ENCODE assay signal across 14 cellular contexts in the genomic region with DNA sequence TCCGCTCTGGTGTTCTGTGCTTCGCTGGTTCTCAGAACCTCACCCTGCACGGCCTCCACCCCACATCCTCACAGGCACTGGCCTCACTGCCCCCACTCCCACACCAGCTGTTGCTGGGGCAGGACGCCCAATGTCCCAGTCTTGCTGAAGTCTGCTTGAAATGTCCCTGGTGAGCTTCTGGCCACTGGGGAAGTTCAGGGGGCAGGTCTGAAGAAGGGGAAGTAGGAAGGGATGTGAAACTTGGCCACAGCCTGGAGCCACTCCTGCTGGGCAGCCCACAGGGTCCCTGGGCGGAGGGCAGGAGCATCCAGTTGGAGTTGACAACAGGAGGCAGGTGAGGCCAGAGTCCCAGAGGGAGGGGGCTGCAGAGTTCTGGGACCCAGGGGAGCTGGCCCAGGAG. TPM values are rescaled to one million over a fixed set of nuclear protein-coding genes. Genes with fewer than 3 reads are reported as not detected.
DNase-seq lines count a peak whose midpoint lies in the region; ATAC-seq, FAIRE-seq and TF ChIP-seq lines count a peak whose summit lies in the region.
"Had no signal": no experiment of that assay in that cellular context is flagged by ENCODE, and none has a peak within 500 bp of the region (broad histone marks: within the 10 kb centered on the region; RNA-seq: fewer than 3 reads in every experiment).

A gene with protein sequence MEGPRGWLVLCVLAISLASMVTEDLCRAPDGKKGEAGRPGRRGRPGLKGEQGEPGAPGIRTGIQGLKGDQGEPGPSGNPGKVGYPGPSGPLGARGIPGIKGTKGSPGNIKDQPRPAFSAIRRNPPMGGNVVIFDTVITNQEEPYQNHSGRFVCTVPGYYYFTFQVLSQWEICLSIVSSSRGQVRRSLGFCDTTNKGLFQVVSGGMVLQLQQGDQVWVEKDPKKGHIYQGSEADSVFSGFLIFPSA (plus strand): TSS at position 260 of the 400 bp plus-strand sequence. CDS start 989 bp downstream, outside the sequence.

- no peak for FAIRE-seq in GM19239 (lab: Jason Lieb, UNC)
- FAIRE-seq: GM12878 had no signal

- peaks cover 15% of the 10 kb centered on the region for H3K4me1 ChIP-seq in SJCRH30
- H3K4me1 ChIP-seq in heart right ventricle = peaks cover 0 to 4% (median 0%) of the 10 kb centered on the region in 9 donors
- no peaks in the 10 kb centered on the region for H3K4me1 ChIP-seq in upper lobe of right lung
- no peaks in the 10 kb centered on the region for H3K4me1 ChIP-seq in mesenchymal stem cell (ENCODE audit: control insufficient read depth, insufficient read depth, low read depth, low read length)

- TF ChIP-seq CTCF in heart right ventricle (IDR thresholded peaks at IDR 0.05) = no peak
- no peak for TF ChIP-seq CTCF in omental fat pad (IDR thresholded peaks at IDR 0.05)
- TF ChIP-seq CTCF in upper lobe of right lung (IDR thresholded peaks at IDR 0.05) = no peak

- DNase-seq in SJCRH30 = peak; percentile 27 to 41
- peak; percentile 56 to 61 for DNase-seq in heart right ventricle
- no peak for DNase-seq in omental fat pad (ENCODE audit: low spot score)
- peak; percentile 88 for DNase-seq in upper lobe of right lung
- no peak for DNase-seq in mesenchymal stem cell
- no peak for DNase-seq in AML-193 (lab: John Stamatoyannopoulos, UW)
- no peak for DNase-seq in activated T-cell treated with anti-CD3 and anti-CD28 coated beads, Interleukin-2, amount 50 U/mL, for 4 hours
- no peak for DNase-seq in GM19239 (ENCODE audit: insufficient read length, low spot score)
- DNase-seq: activated CD8-positive, alpha-beta T cell treated with anti-CD3 and anti-CD28 coated beads for 36 hours; NCI-H774; nephron progenitor cell had no signal

- H2AK5ac ChIP-seq in mesenchymal stem cell (ENCODE audit: low read length, severe bottlenecking) = no peak within 1 kb of the TSS

- H3K79me1 ChIP-seq in mesenchymal stem cell (replicated peaks; ENCODE audit: low read length, poor library complexity, severe bottlenecking) = no peaks in the 10 kb centered on the region

- H3K9me3 ChIP-seq in SJCRH30 (replicated peaks) (no peaks in the 10 kb centered on the region), heart right ventricle (no peaks in the 10 kb centered on the region), upper lobe of right lung (no peaks in the 10 kb centered on the region), mesenchymal stem cell (ENCODE audit: control insufficient read depth, low read length) (no peaks in the 10 kb centered on the region)

- intact Hi-C loops in heart right ventricle (cut with DNase I) = loop anchor here in 3 of 10 donors (2.0 to 10.0 kb wide), 4 partner anchors 92 to 214 kb away; no protein-coding TSS in a partner anchor
- intact Hi-C loops in upper lobe of right lung (cut with DNase I) = no loop called here

- no peak within 1 kb of the TSS for H2BK120ac ChIP-seq in mesenchymal stem cell (ENCODE audit: low read depth, low read length)

- no peak within 1 kb of the TSS for H2BK15ac ChIP-seq in mesenchymal stem cell (ENCODE audit: low read depth, poor library complexity, severe bottlenecking)

- ATAC-seq in heart right ventricle = peak; percentile 57 to 81 (median 76)
- no peak for ATAC-seq in omental fat pad (ENCODE audit: low FRiP score)
- peak; percentile 93 for ATAC-seq in upper lobe of right lung
- ATAC-seq in activated T-cell treated with anti-CD3 and anti-CD28 coated beads, Interleukin-2, amount 50 U/mL, for 4 hours = no peak
- ATAC-seq: activated CD8-positive, alpha-beta T cell treated with anti-CD3 and anti-CD28 coated beads for 36 hours; activated naive CD4-positive, alpha-beta T cell treated with anti-CD3 and anti-CD28 coated beads, Interleukin-2, amount 50 U/mL, for 72 hours; GM12878 had no signal

- H3K36me3 Mint-ChIP-seq in activated T-cell treated with anti-CD3 and anti-CD28 coated beads, Interleukin-2, amount 50 U/mL, for 4 hours (ENCODE audit: insufficient read depth) = no peaks in the 10 kb centered on the region
- H3K36me3 Mint-ChIP-seq: activated naive CD4-positive, alpha-beta T cell treated with anti-CD3 and anti-CD28 coated beads, Interleukin-2, amount 50 U/mL, for 72 hours had no signal

- H2BK12ac ChIP-seq in mesenchymal stem cell (ENCODE audit: low read length in 2 of 2) = no peak within 1 kb of the TSS

- H3K4me2 ChIP-seq in mesenchymal stem cell (ENCODE audit: low read length, poor library complexity, severe bottlenecking) = no peak within 1 kb of the TSS

- no peak within 1 kb of the TSS for H3K9ac ChIP-seq in mesenchymal stem cell (ENCODE audit: low read length)

- H2BK5ac ChIP-seq in mesenchymal stem cell (ENCODE audit: low read depth, low read length, poor library complexity, severe bottlenecking) = no peak within 1 kb of the TSS

- H3K14ac ChIP-seq in mesenchymal stem cell (ENCODE audit: low read length in 2 of 2) = no peak within 1 kb of the TSS

- H3K4ac ChIP-seq in mesenchymal stem cell (ENCODE audit: low read depth in 1 of 2, low read length in 2 of 2) = no peak within 1 kb of the TSS

- H3K4me3 ChIP-seq in SJCRH30 = no peak within 1 kb of the TSS
- peak within 1 kb of the TSS in 9 of 10 donors; percentile 0 to 56 (median 34) for H3K4me3 ChIP-seq in heart right ventricle
- peak within 1 kb of the TSS; percentile 41 for H3K4me3 ChIP-seq in upper lobe of right lung
- peak within 1 kb of the TSS in 1 of 2 experiments; percentile 4 for H3K4me3 ChIP-seq in mesenchymal stem cell (ENCODE audit: insufficient read depth in 1 of 2, low read depth in 1 of 2, low read length in 2 of 2)
- H3K4me3 ChIP-seq: GM12878 had no signal

- no peak within 1 kb of the TSS for H2AFZ ChIP-seq in mesenchymal stem cell (ENCODE audit: low read depth, low read length)

- peaks cover 18% of the 10 kb centered on the region for H3K27me3 Mint-ChIP-seq in activated T-cell treated with anti-CD3 and anti-CD28 coated beads, Interleukin-2, amount 50 U/mL, for 4 hours (ENCODE audit: low read depth)

- H3K27ac ChIP-seq in SJCRH30 (no peak within 1 kb of the TSS), heart right ventricle (peak within 1 kb of the TSS in 1 of 10 donors; percentile 81), upper lobe of right lung (peak within 1 kb of the TSS; percentile 47), mesenchymal stem cell (ENCODE audit: low read length, poor library complexity, severe bottlenecking) (no peak within 1 kb of the TSS)

- no peak within 1 kb of the TSS for H4K91ac ChIP-seq in mesenchymal stem cell (ENCODE audit: low read length)

- no peaks in the 10 kb centered on the region for H3K9me3 Mint-ChIP-seq in activated T-cell treated with anti-CD3 and anti-CD28 coated beads, Interleukin-2, amount 50 U/mL, for 4 hours
- H3K9me3 Mint-ChIP-seq: activated CD8-positive, alpha-beta T cell treated with anti-CD3 and anti-CD28 coated beads for 36 hours; activated naive CD4-positive, alpha-beta T cell treated with anti-CD3 and anti-CD28 coated beads, Interleukin-2, amount 50 U/mL, for 72 hours; nephron progenitor cell had no signal

- H3K36me3 ChIP-seq in SJCRH30 = no peaks in the 10 kb centered on the region
- H3K36me3 ChIP-seq in heart right ventricle = peaks cover 0 to 5% (median 0%) of the 10 kb centered on the region in 9 donors
- H3K36me3 ChIP-seq in upper lobe of right lung = no peaks in the 10 kb centered on the region
- no peaks in the 10 kb centered on the region for H3K36me3 ChIP-seq in mesenchymal stem cell (ENCODE audit: control insufficient read depth in 1 of 2, insufficient read depth in 2 of 2, low read depth in 1 of 2, low read length in 2 of 2)

- no peak within 1 kb of the TSS for H3K18ac ChIP-seq in mesenchymal stem cell (ENCODE audit: low read depth in 1 of 2, low read length in 2 of 2)

- no peak within 1 kb of the TSS for H4K8ac ChIP-seq in mesenchymal stem cell (ENCODE audit: low read length)

- H3K4me3 Mint-ChIP-seq in activated T-cell treated with anti-CD3 and anti-CD28 coated beads, Interleukin-2, amount 50 U/mL, for 4 hours = no peak within 1 kb of the TSS
- H3K4me3 Mint-ChIP-seq: activated CD8-positive, alpha-beta T cell treated with anti-CD3 and anti-CD28 coated beads for 36 hours; nephron progenitor cell had no signal

- H3K4me1 Mint-ChIP-seq in activated T-cell treated with anti-CD3 and anti-CD28 coated beads, Interleukin-2, amount 50 U/mL, for 4 hours (ENCODE audit: low read depth) = no peaks in the 10 kb centered on the region
- H3K4me1 Mint-ChIP-seq: nephron progenitor cell had no signal

- no peak within 1 kb of the TSS for H3K23ac ChIP-seq in mesenchymal stem cell (ENCODE audit: low read length in 2 of 2)

- no peaks in the 10 kb centered on the region; the same call in 1 of the 2 replicates for H3K27me3 ChIP-seq in SJCRH30
- H3K27me3 ChIP-seq in heart right ventricle = peaks cover 0 to 51% (median 15%) of the 10 kb centered on the region in 7 donors
- peaks cover 5% of the 10 kb centered on the region for H3K27me3 ChIP-seq in upper lobe of right lung
- H3K27me3 ChIP-seq in mesenchymal stem cell (ENCODE audit: control insufficient read depth in 1 of 2, insufficient read depth in 1 of 2, low read length in 2 of 2) = peaks cover 46 to 73% of the 10 kb centered on the region in 2 experiments

- WGBS in heart right ventricle, 2 donors = 44 to 48% methylated on average over 5 of the region's 5 CpGs
- 79% methylated on average over 5 of the region's 5 CpGs for WGBS in mesenchymal stem cell

RNA-seq across cellular contexts. Expression of the gene that starts here (rescaled TPM):
- 0.08 and 0.35 TPM in 2 replicates for total RNA-seq in SJCRH30 (2014; rRNA removed; shearing (Covaris generic))
- total RNA-seq in heart right ventricle (100 to 1,000 TPM in 2 of 10 donors, 10 to 100 TPM in 8; 16.4 to 386 (median 28.9) TPM), omental fat pad (100 to 1,000 TPM; 273 to 435 (median 364) TPM), upper lobe of right lung (521 TPM)
- polyA plus RNA-seq in heart right ventricle = 10 to 100 TPM; 36.9 to 82.1 TPM
- polyA plus RNA-seq in mesenchymal stem cell (2013, experiment 1 of 2) = not detected
- polyA plus RNA-seq in mesenchymal stem cell (2013, experiment 2 of 2) = not detected
- under 1 TPM in 2 of 3 donors, not detected in 1; 0.38 to 0.95 TPM for total RNA-seq in activated T-cell treated with anti-CD3 and anti-CD28 coated beads, Interleukin-2, amount 50 U/mL, for 4 hours
- total RNA-seq: activated CD8-positive, alpha-beta T cell treated with anti-CD3 and anti-CD28 coated beads for 36 hours; activated naive CD4-positive, alpha-beta T cell treated with anti-CD3 and anti-CD28 coated beads, Interleukin-2, amount 50 U/mL, for 72 hours; T-helper 1 cell treated with Interleukin-12 subunit alpha and Interleukin-12 subunit beta and Interleukin-4 antibody, amounts not matched to agents 30 ng/mL and 1 ng/mL, for 36 hours had no signal
- polyA plus RNA-seq: GM12878 had no signal

Comparison
In these comparisons a context has a peak if more than half of its experiments do, and no peak if none do; other contexts are left out.
1. RNA of the gene that starts here (total RNA-seq): 521 TPM in upper lobe of right lung (single experiment), 273 to 435 TPM in omental fat pad and 16.4 to 386 TPM in heart right ventricle; 0.38 to 0.95 TPM in activated T-cell treated with anti-CD3 and anti-CD28 coated beads, Interleukin-2, amount 50 U/mL, for 4 hours and 0.08 to 0.35 TPM in SJCRH30; every median in the first group is over 4 times any median in the second.
2. Peak in DNase-seq in SJCRH30; RNA of the gene not detected or under 1 TPM.
3. DNase-seq: peak in heart right ventricle (2 of 2) and upper lobe of right lung (single experiment); none in omental fat pad (single experiment), mesenchymal stem cell (single experiment), AML-193 (0 of 2), activated T-cell treated with anti-CD3 and anti-CD28 coated beads, Interleukin-2, amount 50 U/mL, for 4 hours (single experiment) and GM19239 (single experiment).
4. ATAC-seq: peak in heart right ventricle (8 of 8) and upper lobe of right lung (single experiment); none in omental fat pad (single experiment) and activated T-cell treated with anti-CD3 and anti-CD28 coated beads, Interleukin-2, amount 50 U/mL, for 4 hours (0 of 2).